ENCODE assay signal across 8 cellular contexts in genomic region chr1:155176544-155177071, GRCh38. TPM values are rescaled to one million over a fixed set of nuclear protein-coding genes. Genes with fewer than 3 reads are reported as not detected.
DNase-seq lines count a peak whose midpoint lies in the region; ATAC-seq and TF ChIP-seq lines count a peak whose summit lies in the region.

No MANE protein-coding gene starts in this region.

- H3K27ac Mint-ChIP-seq in activated naive CD8-positive, alpha-beta T cell treated with anti-CD3 and anti-CD28 coated beads, Interleukin-2, amount 10 ng/mL, durations not matched to agents 7 days and 5 days, result peak overlapping the region; percentile 59

- H3K4me3 ChIP-seq in prostate gland, result no peak overlapping the region

- POLR2A ChIA-PET in activated naive CD8-positive, alpha-beta T cell treated with anti-CD3 and anti-CD28 coated beads, Interleukin-2, amount 10 ng/mL, durations not matched to agents 7 days and 5 days (lab: Charles Lee), result interaction anchor here (0.7 to 4.6 kb wide), 6 partner anchors 16 to 91 kb away, joined by 3 to 78 read pairs (median 6); no protein-coding TSS in a partner anchor

- peak overlapping the region; percentile 52 for H3K4me3 Mint-ChIP-seq in activated naive CD8-positive, alpha-beta T cell treated with anti-CD3 and anti-CD28 coated beads, Interleukin-2, amount 10 ng/mL, durations not matched to agents 7 days and 5 days

- H3K36me3 Mint-ChIP-seq in activated naive CD8-positive, alpha-beta T cell treated with anti-CD3 and anti-CD28 coated beads, Interleukin-2, amount 10 ng/mL, durations not matched to agents 7 days and 5 days, result peaks cover 13% of the 10 kb centered on the region

- H3K4me1 Mint-ChIP-seq in activated naive CD8-positive, alpha-beta T cell treated with anti-CD3 and anti-CD28 coated beads, Interleukin-2, amount 10 ng/mL, durations not matched to agents 7 days and 5 days, result peaks cover 29% of the 10 kb centered on the region

- no peaks in the 10 kb centered on the region for H3K27me3 Mint-ChIP-seq in activated naive CD8-positive, alpha-beta T cell treated with anti-CD3 and anti-CD28 coated beads, Interleukin-2, amount 10 ng/mL, durations not matched to agents 7 days and 5 days

- DNase-seq in NCI-H146 treated with DMSO at 0.1 percent for 48 hours (lab: John Stamatoyannopoulos, UW; ENCODE audit: unreplicated experiment) (peak; percentile 38), SW480 (ENCODE audit: low spot score) (peak; percentile 72), Right ventricle myocardium inferior (ENCODE audit: missing footprints) (peak; percentile 91), prostate gland (ENCODE audit: low spot score) (peak; percentile 73)
- peak; percentile 84 for DNase-seq in activated naive CD8-positive, alpha-beta T cell treated with anti-CD3 and anti-CD28 coated beads, Interleukin-2, amount 10 ng/mL, durations not matched to agents 7 days and 5 days

- H3K4me1 ChIP-seq in prostate gland (replicated peaks), result no peaks in the 10 kb centered on the region

- no peaks in the 10 kb centered on the region for H3K9me3 Mint-ChIP-seq in activated naive CD8-positive, alpha-beta T cell treated with anti-CD3 and anti-CD28 coated beads, Interleukin-2, amount 10 ng/mL, durations not matched to agents 7 days and 5 days

- peak; percentile 28 for ATAC-seq in activated naive CD8-positive, alpha-beta T cell treated with anti-CD3 and anti-CD28 coated beads, Interleukin-2, amount 10 ng/mL, durations not matched to agents 7 days and 5 days (ENCODE audit: low read depth)
- ATAC-seq in Right ventricle myocardium inferior (peak; percentile 57), HG03571 (IDR thresholded peaks at IDR 0.05; ENCODE audit: unreplicated experiment) (no peak), HG02840 (IDR thresholded peaks at IDR 0.05; ENCODE audit: low FRiP score, unreplicated experiment) (no peak)

- peaks cover 2% of the 10 kb centered on the region for H3K27me3 ChIP-seq in prostate gland (replicated peaks; ENCODE audit: insufficient read depth)

- no peak overlapping the region for H3K27ac ChIP-seq in prostate gland

- no peaks in the 10 kb centered on the region for H3K36me3 ChIP-seq in prostate gland

- no peak for TF ChIP-seq POLR2A in prostate gland (IDR thresholded peaks at IDR 0.05)

- H3K9me3 ChIP-seq in prostate gland, result no peaks in the 10 kb centered on the region

- TF ChIP-seq CTCF in GM12873 (IDR thresholded peaks at IDR 0.05; ENCODE audit: insufficient read depth, low read depth, low read length, missing control alignments) (peak; percentile 96), prostate gland (IDR thresholded peaks at IDR 0.05) (peak; percentile 78 to 95 (median 90))

- 60% methylated on average over 8 of the region's 8 CpGs for WGBS in prostate gland

- intact Hi-C loops in Right ventricle myocardium inferior (cut with DNase I) (loop anchor here (2.0 kb wide), 1 partner anchor 50 kb away; no protein-coding TSS in a partner anchor), prostate gland (cut with DNase I) (no loop called here)

RNA-seq across cellular contexts. Expression of gene TRIM46, which starts 3.0 kb away (rescaled TPM):
- 10 to 100 TPM; 12.4 to 13.4 TPM for total RNA-seq in activated naive CD8-positive, alpha-beta T cell treated with anti-CD3 and anti-CD28 coated beads, Interleukin-2, amount 10 ng/mL, durations not matched to agents 7 days and 5 days
- total RNA-seq in Right ventricle myocardium inferior (0.16 TPM), prostate gland (1 to 10 TPM in 1 of 2 donors, under 1 TPM in 1; 0.14 to 1.6 TPM)

RNA-seq across cellular contexts. Expression of gene KRTCAP2, which starts 3.5 kb away (rescaled TPM):
- 100 to 1,000 TPM; 146 to 170 TPM for total RNA-seq in activated naive CD8-positive, alpha-beta T cell treated with anti-CD3 and anti-CD28 coated beads, Interleukin-2, amount 10 ng/mL, durations not matched to agents 7 days and 5 days
- total RNA-seq in Right ventricle myocardium inferior, result 118 TPM
- total RNA-seq in prostate gland, result 100 to 1,000 TPM; 111 to 236 TPM

RNA-seq across cellular contexts. Expression of gene THBS3, which starts 31.1 kb away (rescaled TPM):
- total RNA-seq in activated naive CD8-positive, alpha-beta T cell treated with anti-CD3 and anti-CD28 coated beads, Interleukin-2, amount 10 ng/mL, durations not matched to agents 7 days and 5 days, result 10 to 100 TPM; 25.1 to 26.3 TPM
- total RNA-seq in Right ventricle myocardium inferior (5.7 TPM), prostate gland (10 to 100 TPM; 13.1 to 38.5 TPM)

RNA-seq across cellular contexts. Expression of gene MTX1, which starts 31.9 kb away (rescaled TPM):
- total RNA-seq in activated naive CD8-positive, alpha-beta T cell treated with anti-CD3 and anti-CD28 coated beads, Interleukin-2, amount 10 ng/mL, durations not matched to agents 7 days and 5 days, result 10 to 100 TPM; 31.5 to 31.7 TPM
- 16.5 TPM for total RNA-seq in Right ventricle myocardium inferior
- 10 to 100 TPM; 49.6 to 57.1 TPM for total RNA-seq in prostate gland

RNA-seq across cellular contexts. Expression of gene DPM3, which starts 36.3 kb away (rescaled TPM):
- 10 to 100 TPM; 60.0 to 71.1 TPM for total RNA-seq in activated naive CD8-positive, alpha-beta T cell treated with anti-CD3 and anti-CD28 coated beads, Interleukin-2, amount 10 ng/mL, durations not matched to agents 7 days and 5 days
- 55.7 TPM for total RNA-seq in Right ventricle myocardium inferior
- total RNA-seq in prostate gland, result 10 to 100 TPM; 93.6 to 97.0 TPM

Comparison
In these comparisons a context has a peak if more than half of its experiments do, and no peak if none do; other contexts are left out.
1. DNase-seq: peak in every context shown above with its lines; median percentile 91 in Right ventricle myocardium inferior; 84 in activated naive CD8-positive, alpha-beta T cell treated with anti-CD3 and anti-CD28 coated beads, Interleukin-2, amount 10 ng/mL, durations not matched to agents 7 days and 5 days; 73 in prostate gland; 72 in SW480; 38 in NCI-H146 treated with DMSO at 0.1 percent for 48 hours.
2. ATAC-seq: peak in activated naive CD8-positive, alpha-beta T cell treated with anti-CD3 and anti-CD28 coated beads, Interleukin-2, amount 10 ng/mL, durations not matched to agents 7 days and 5 days (single experiment) and Right ventricle myocardium inferior (single experiment); none in HG03571 (single experiment) and HG02840 (single experiment).
3. RNA of gene TRIM46, which starts 3.0 kb away (total RNA-seq): 12.4 to 13.4 TPM in activated naive CD8-positive, alpha-beta T cell treated with anti-CD3 and anti-CD28 coated beads, Interleukin-2, amount 10 ng/mL, durations not matched to agents 7 days and 5 days; 0.14 to 1.6 TPM in prostate gland and 0.16 TPM in Right ventricle myocardium inferior (single experiment); every median in the first group is over 4 times any median in the second.